ENCODE assay signal across 1 cellular context in the genomic region with DNA sequence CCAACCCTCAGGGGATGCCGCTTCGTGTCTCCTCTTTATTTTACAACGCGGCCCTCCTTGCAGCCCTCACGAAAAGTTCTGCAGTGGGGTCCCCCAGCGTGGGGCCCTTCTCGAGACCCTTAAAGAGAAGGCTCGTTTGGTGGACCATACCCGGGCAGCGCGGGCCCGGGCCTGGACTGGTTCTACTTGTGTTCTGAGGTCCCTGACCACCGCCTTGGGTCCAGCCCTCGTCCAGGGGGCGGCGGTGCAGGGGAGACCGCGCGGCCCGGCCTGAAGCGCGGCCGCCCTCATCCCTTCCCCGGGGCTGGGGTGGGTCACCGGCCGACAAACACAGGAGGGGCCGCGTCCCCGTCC.
TF ChIP-seq lines count a peak whose summit lies in the region.

No MANE protein-coding gene starts in this region.

TF ChIP-seq in IMR-90, 13 proteins besides CTCF, POLR2A, EP300 and RAD21 (continued from another document):
- TF ChIP-seq MAZ (IDR thresholded peaks at IDR 0.05; ENCODE audit: borderline replicate concordance, low read depth, low read length) (no peak), RFX5 (IDR thresholded peaks at IDR 0.05; ENCODE audit: low read depth, low read length) (no peak), SMC3 (IDR thresholded peaks at IDR 0.05; ENCODE audit: low read depth, low read length) (no peak), FOS (IDR thresholded peaks at IDR 0.05; ENCODE audit: low read depth, low read length) (no peak), RCOR1 (IDR thresholded peaks at IDR 0.05; ENCODE audit: insufficient replicate concordance, low read length) (no peak), MXI1 (IDR thresholded peaks at IDR 0.05; ENCODE audit: borderline replicate concordance, low read depth, low read length) (no peak), ELK1 (IDR thresholded peaks at IDR 0.05; ENCODE audit: borderline replicate concordance, low read depth, low read length) (no peak), BHLHE40 (IDR thresholded peaks at IDR 0.05; ENCODE audit: low read depth, low read length) (no peak)
TF ChIP-seq in IMR-90: peak in this region for 0.
